18 cellular contexts compared by ENCODE assay signal in the genomic region with DNA sequence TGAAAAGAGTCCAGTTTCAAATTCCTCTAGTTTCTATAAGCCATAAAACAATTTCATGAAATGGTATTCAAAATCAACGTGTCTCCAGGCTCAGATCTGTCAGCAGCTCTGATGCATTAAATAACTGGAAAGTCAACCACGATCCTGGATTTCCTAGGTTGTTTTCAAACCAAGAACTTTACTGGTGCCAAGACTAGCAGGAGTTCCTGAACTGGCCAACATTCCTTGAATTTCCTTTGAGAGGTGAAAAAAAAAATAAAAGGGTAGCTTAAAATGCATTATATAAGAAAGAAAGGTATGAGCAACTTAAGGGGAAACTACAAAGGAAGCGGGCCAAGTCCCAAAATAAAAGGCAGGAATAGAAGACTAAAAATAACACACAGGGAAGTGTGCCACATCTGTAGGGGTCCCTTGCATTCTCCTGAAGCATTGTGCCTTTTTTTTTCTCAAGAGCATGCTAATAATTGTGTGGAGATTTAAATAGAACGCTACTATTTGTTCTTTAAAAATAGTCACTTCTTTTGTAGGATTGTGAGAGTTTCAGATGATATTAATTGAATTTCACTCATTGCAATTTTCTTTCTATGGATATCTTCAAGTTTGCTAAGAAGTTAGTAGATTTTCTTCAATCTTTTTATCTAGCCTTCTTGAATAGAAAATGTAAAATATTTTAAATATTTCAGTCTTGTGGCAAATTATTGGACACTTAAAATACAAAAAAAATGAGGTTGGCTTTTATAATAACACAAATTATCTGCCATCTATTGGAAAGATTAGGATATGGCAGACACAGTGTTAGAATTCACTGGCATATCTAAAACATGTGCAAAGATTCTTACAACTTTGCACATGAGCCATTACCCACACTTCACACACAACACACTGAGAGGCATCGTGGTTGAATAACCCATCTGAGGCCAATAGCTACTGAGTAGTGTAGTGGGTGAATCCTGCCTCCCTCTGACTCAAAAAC. TPM values are rescaled to one million over a fixed set of nuclear protein-coding genes. Genes with fewer than 3 reads are reported as not detected.
"Had no signal": no experiment of that assay in that cellular context is flagged by ENCODE, and none has a peak within 500 bp of the region (broad histone marks: within the 10 kb centered on the region; RNA-seq: fewer than 3 reads in every experiment).

No MANE protein-coding gene starts in this region.

- H3K27ac Mint-ChIP-seq: activated CD4-positive, alpha-beta T cell treated with anti-CD3 and anti-CD28 coated beads, Interleukin-2, amount 10 ng/mL, durations not matched to agents 7 days and 5 days; neural progenitor cell; T-helper 2 cell treated with Interferon-gamma antibody and Interleukin-4, amounts not matched to agents 5 μg/mL and 100 μg/mL, for 36 hours had no signal

- H3K4me3 ChIP-seq: gastroesophageal sphincter, heart right ventricle, lower lobe of right lung, neural progenitor cell, pancreas, SJSA1, transverse colon had no signal

- ATAC-seq: gastroesophageal sphincter, left colon, lower lobe of right lung, pancreas had no signal

- H2AFZ ChIP-seq: neural progenitor cell had no signal

- H3K9me3 ChIP-seq: gastroesophageal sphincter, lower lobe of right lung, pancreas, SJSA1, transverse colon had no signal

- H3K9me3 Mint-ChIP-seq: T-helper 2 cell treated with Interferon-gamma antibody and Interleukin-4, amounts not matched to agents 5 μg/mL and 100 μg/mL, for 36 hours had no signal

- H3K36me3 ChIP-seq: gastroesophageal sphincter, heart right ventricle, lower lobe of right lung, neural progenitor cell, pancreas, SJSA1, transverse colon had no signal

- H3K27me3 ChIP-seq: heart right ventricle, neural progenitor cell, pancreas, SJSA1, transverse colon had no signal

- H3K27ac ChIP-seq: gastroesophageal sphincter, heart right ventricle, lower lobe of right lung, neural progenitor cell, pancreas, SJSA1, transverse colon had no signal

- H3K4me1 ChIP-seq: gastroesophageal sphincter, lower lobe of right lung, pancreas, transverse colon had no signal

- H3K27me3 Mint-ChIP-seq: activated naive CD8-positive, alpha-beta T cell treated with anti-CD3 and anti-CD28 coated beads, Interleukin-2, amount 10 ng/mL, durations not matched to agents 7 days and 5 days had no signal

- DNase-seq: activated CD4-positive, alpha-beta T cell treated with anti-CD3 and anti-CD28 coated beads, Interleukin-2, amount 10 ng/mL, durations not matched to agents 7 days and 5 days; activated CD8-positive, alpha-beta memory T cell treated with anti-CD3 and anti-CD28 coated beads for 24 hours; activated naive CD8-positive, alpha-beta T cell treated with anti-CD3 and anti-CD28 coated beads, Interleukin-2, amount 10 ng/mL, durations not matched to agents 7 days and 5 days; left colon; lower lobe of right lung; pancreas; stimulated activated CD4-positive, alpha-beta T cell treated with anti-CD3 and anti-CD28 coated beads, Interleukin-2, amount 100 ng/mL, for 48 hours; stimulated activated naive CD4-positive, alpha-beta T cell; transverse colon had no signal

- H3K4me3 Mint-ChIP-seq: activated CD4-positive, alpha-beta T cell treated with anti-CD3 and anti-CD28 coated beads, Interleukin-2, amount 10 ng/mL, durations not matched to agents 7 days and 5 days; activated naive CD8-positive, alpha-beta T cell treated with anti-CD3 and anti-CD28 coated beads, Interleukin-2, amount 10 ng/mL, durations not matched to agents 7 days and 5 days; neural progenitor cell; T-helper 2 cell treated with Interferon-gamma antibody and Interleukin-4, amounts not matched to agents 5 μg/mL and 100 μg/mL, for 36 hours had no signal

- H3K9ac ChIP-seq: neural progenitor cell had no signal

- H3K4me1 Mint-ChIP-seq: activated CD4-positive, alpha-beta T cell treated with anti-CD3 and anti-CD28 coated beads, Interleukin-2, amount 10 ng/mL, durations not matched to agents 7 days and 5 days; neural progenitor cell had no signal

- H3K36me3 Mint-ChIP-seq: neural progenitor cell had no signal

- H3K4me2 ChIP-seq: neural progenitor cell had no signal

RNA-seq across cellular contexts. Expression of a gene that starts 15.3 kb away (rescaled TPM):
- total RNA-seq: activated CD4-positive, alpha-beta T cell treated with anti-CD3 and anti-CD28 coated beads, Interleukin-2, amount 10 ng/mL, durations not matched to agents 7 days and 5 days; left colon; myocyte; subcutaneous adipose tissue; transverse colon had no signal

RNA-seq across cellular contexts. Expression of a gene that starts 53.9 kb away (rescaled TPM):
- total RNA-seq: myocyte, renal cortical epithelial cell, skeletal muscle tissue had no signal
